ENCODE assay signal across 9 cellular contexts in the genomic region with DNA sequence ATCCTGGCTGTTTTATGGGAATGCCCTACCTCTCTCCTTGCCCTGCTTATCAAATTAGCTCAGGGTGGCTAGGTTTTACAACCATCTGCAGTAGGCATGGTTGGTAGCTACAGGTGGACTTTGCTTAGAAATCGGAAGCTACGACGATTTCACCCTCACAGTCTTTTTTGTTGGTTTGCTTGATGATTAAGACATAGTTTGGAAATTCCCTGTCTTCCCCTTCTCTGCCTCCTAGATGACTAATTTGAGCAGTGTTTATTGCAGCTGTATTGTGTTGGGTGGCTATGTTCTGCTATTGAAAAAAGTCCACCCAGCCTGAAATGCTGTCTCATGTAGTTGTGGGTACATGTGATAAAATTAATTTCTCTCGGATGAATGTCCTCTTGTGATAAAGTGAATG. TPM values are rescaled to one million over a fixed set of nuclear protein-coding genes. Genes with fewer than 3 reads are reported as not detected.
A peak's percentile ranks its signal among the peaks of the same experiment; 100 is the strongest.
DNase-seq lines count a peak whose midpoint lies in the region; ATAC-seq, FAIRE-seq and TF ChIP-seq lines count a peak whose summit lies in the region.
"Had no signal": no experiment of that assay in that cellular context is flagged by ENCODE, and none has a peak within 500 bp of the region (broad histone marks: within the 10 kb centered on the region; RNA-seq: fewer than 3 reads in every experiment).

No MANE protein-coding gene starts in this region.

- H3K4ac ChIP-seq in IMR-90 (ENCODE audit: low read depth, low read length) = no peak overlapping the region

- H4K8ac ChIP-seq in IMR-90 (ENCODE audit: low read depth in 2 of 2, low read length in 2 of 2) = no peak overlapping the region

- no CpG with 5 or more reads among the region's 4 CpGs for WGBS in IMR-90 (ENCODE audit: extremely low coverage in 2 of 2, insufficient read length in 1 of 2), 2 experiments

- no peaks in the 10 kb centered on the region for H3K79me1 ChIP-seq in IMR-90 (ENCODE audit: low read depth in 1 of 2, low read length in 2 of 2)

- no peak overlapping the region for H2AK9ac ChIP-seq in IMR-90 (replicated peaks; ENCODE audit: low read depth, low read length, poor library complexity)

- no peak for FAIRE-seq in frontal cortex (lab: Jason Lieb, UNC)

- DNase-seq in activated CD4-positive, alpha-beta memory T cell treated with anti-CD3 and anti-CD28 coated beads for 36 hours = no peak
- DNase-seq in activated CD4-positive, alpha-beta memory T cell treated with anti-CD3 and anti-CD28 coated beads, Interleukin-2, amount 10 ng/mL, durations not matched to agents 7 days and 5 days = no peak
- DNase-seq in IMR-90 = peak; percentile 89
- DNase-seq in dermis blood vessel endothelial cell = peak; percentile 64
- DNase-seq in HT-29 (ENCODE audit: low spot score) = no peak
- DNase-seq in frontal cortex (ENCODE audit: low spot score in 2 of 2) = no peak
- no peak for DNase-seq in GOT3 (lab: John Stamatoyannopoulos, UW)
- DNase-seq: aorta had no signal

- H3K4me2 ChIP-seq in IMR-90 (ENCODE audit: low read depth, low read length) = peak overlapping the region; percentile 88; the same call in 1 of the 2 replicates

- no peak overlapping the region for H4K5ac ChIP-seq in IMR-90 (ENCODE audit: low read depth, low read length)

- in situ Hi-C loops in IMR-90 (cut with MboI; ENCODE audit: low sequenced_read_pairs) = no loop called here

- TF ChIP-seq CTCF in IMR-90 (conservative IDR thresholded peaks at IDR 0.05; ENCODE audit: low read depth, low read length) = no peak

- no peaks in the 10 kb centered on the region for H3K9me3 Mint-ChIP-seq in activated CD4-positive, alpha-beta memory T cell treated with anti-CD3 and anti-CD28 coated beads for 36 hours
- no peaks in the 10 kb centered on the region for H3K9me3 Mint-ChIP-seq in activated CD4-positive, alpha-beta memory T cell treated with anti-CD3 and anti-CD28 coated beads, Interleukin-2, amount 10 ng/mL, durations not matched to agents 7 days and 5 days
- H3K9me3 Mint-ChIP-seq in stimulated activated memory B cell treated with anti-CD40 and anti-IgM and Interleukin-4, amounts not matched to agents 10 μg/mL and 1 μg/mL and 100 μg/mL, for 72 hours = no peaks in the 10 kb centered on the region

- peak overlapping the region; percentile 16 for H2AFZ ChIP-seq in IMR-90 (replicated peaks; ENCODE audit: low read length, poor library complexity)

- H3K36me3 Mint-ChIP-seq in activated CD4-positive, alpha-beta memory T cell treated with anti-CD3 and anti-CD28 coated beads for 36 hours = no peaks in the 10 kb centered on the region
- H3K36me3 Mint-ChIP-seq in activated CD4-positive, alpha-beta memory T cell treated with anti-CD3 and anti-CD28 coated beads, Interleukin-2, amount 10 ng/mL, durations not matched to agents 7 days and 5 days (ENCODE audit: low read depth) = peaks cover 4% of the 10 kb centered on the region
- H3K36me3 Mint-ChIP-seq in stimulated activated memory B cell treated with anti-CD40 and anti-IgM and Interleukin-4, amounts not matched to agents 10 μg/mL and 1 μg/mL and 100 μg/mL, for 72 hours = no peaks in the 10 kb centered on the region

- no peak overlapping the region for H2BK5ac ChIP-seq in IMR-90 (ENCODE audit: low read depth, low read length, poor library complexity, severe bottlenecking)

- CTCF ChIA-PET in activated CD4-positive, alpha-beta memory T cell treated with anti-CD3 and anti-CD28 coated beads for 36 hours (lab: Charles Lee) = interaction anchor here (1.0 to 2.3 kb wide), 2 partner anchors 27 to 39 kb away, joined by 3 to 8 read pairs; no protein-coding TSS in a partner anchor
- CTCF ChIA-PET in activated CD4-positive, alpha-beta memory T cell treated with anti-CD3 and anti-CD28 coated beads, Interleukin-2, amount 10 ng/mL, durations not matched to agents 7 days and 5 days (lab: Charles Lee) = interaction anchor here (1.9 kb wide), 1 partner anchor 39 kb away, joined by 8 read pairs; no protein-coding TSS in a partner anchor
- CTCF ChIA-PET in IMR-90 (lab: Yijun Ruan, JAX) = interaction anchor here (0.9 kb wide), 1 partner anchor 8 kb away, joined by 4 read pairs; no protein-coding TSS in a partner anchor

- no TSS peak for BruUV-seq in IMR-90 (replicated peaks; lab: Mats Ljungman, UMichigan)

- no peak overlapping the region for H3K27ac ChIP-seq in IMR-90 (ENCODE audit: insufficient read depth, low read length)

- H3K4me3 Mint-ChIP-seq in activated CD4-positive, alpha-beta memory T cell treated with anti-CD3 and anti-CD28 coated beads for 36 hours = peak overlapping the region; percentile 2
- no peak overlapping the region for H3K4me3 Mint-ChIP-seq in activated CD4-positive, alpha-beta memory T cell treated with anti-CD3 and anti-CD28 coated beads, Interleukin-2, amount 10 ng/mL, durations not matched to agents 7 days and 5 days
- H3K4me3 Mint-ChIP-seq in stimulated activated memory B cell treated with anti-CD40 and anti-IgM and Interleukin-4, amounts not matched to agents 10 μg/mL and 1 μg/mL and 100 μg/mL, for 72 hours = no peak overlapping the region

- H2BK15ac ChIP-seq in IMR-90 (ENCODE audit: low read depth, low read length) = no peak overlapping the region

- no peak for TF ChIP-seq RAD21 in IMR-90 (IDR thresholded peaks at IDR 0.05; ENCODE audit: low read length)

- 0 out of 2 replicates have a peak overlapping the region, but pooled peaks have one; percentile 19 for H3K14ac ChIP-seq in IMR-90 (replicated peaks; ENCODE audit: low read depth, low read length)

- peak overlapping the region; percentile 36; the same call in 1 of the 2 replicates for H3K4me3 ChIP-seq in IMR-90 (ENCODE audit: insufficient read depth, low read depth, low read length)

- H3K9me1 ChIP-seq in IMR-90 (ENCODE audit: insufficient read depth, low read length) = no peaks in the 10 kb centered on the region

- no peak for TF ChIP-seq POLR2A in IMR-90 (IDR thresholded peaks at IDR 0.05; ENCODE audit: low read depth, low read length)

- intact Hi-C loops in activated CD4-positive, alpha-beta memory T cell treated with anti-CD3 and anti-CD28 coated beads for 36 hours (cut with micrococcal nuclease) = loop anchor here (1.0 to 2.0 kb wide), 3 partner anchors 16 to 39 kb away; no protein-coding TSS in a partner anchor
- intact Hi-C loops in IMR-90 (cut with micrococcal nuclease) = no loop called here

- H3K27ac Mint-ChIP-seq in activated CD4-positive, alpha-beta memory T cell treated with anti-CD3 and anti-CD28 coated beads for 36 hours = peak overlapping the region; percentile 21
- no peak overlapping the region for H3K27ac Mint-ChIP-seq in activated CD4-positive, alpha-beta memory T cell treated with anti-CD3 and anti-CD28 coated beads, Interleukin-2, amount 10 ng/mL, durations not matched to agents 7 days and 5 days
- no peak overlapping the region for H3K27ac Mint-ChIP-seq in stimulated activated memory B cell treated with anti-CD40 and anti-IgM and Interleukin-4, amounts not matched to agents 10 μg/mL and 1 μg/mL and 100 μg/mL, for 72 hours

- no peaks in the 10 kb centered on the region for H4K20me1 ChIP-seq in IMR-90 (ENCODE audit: insufficient read depth, low read length)

- peaks cover 4% of the 10 kb centered on the region; the same call in 1 of the 2 replicates for H3K27me3 ChIP-seq in IMR-90 (ENCODE audit: control insufficient read depth, insufficient read depth, low read length)

- no peak overlapping the region for H4K91ac ChIP-seq in IMR-90 (ENCODE audit: insufficient read depth, low read depth, low read length)

- ATAC-seq in IMR-90 (ENCODE audit: low read depth) = peak; percentile 79
- peak; percentile 51 for ATAC-seq in stimulated activated memory B cell treated with anti-CD40 and anti-IgM and Interleukin-4, amounts not matched to agents 10 μg/mL and 1 μg/mL and 100 μg/mL, for 72 hours

- POLR2A ChIA-PET in activated CD4-positive, alpha-beta memory T cell treated with anti-CD3 and anti-CD28 coated beads for 36 hours (lab: Charles Lee) = interaction anchor here (0.6 to 1.2 kb wide), 2 partner anchors 24 to 32 kb away, joined by 3 read pairs; no protein-coding TSS in a partner anchor
- POLR2A ChIA-PET in activated CD4-positive, alpha-beta memory T cell treated with anti-CD3 and anti-CD28 coated beads, Interleukin-2, amount 10 ng/mL, durations not matched to agents 7 days and 5 days (lab: Charles Lee) = no interaction called here
- POLR2A ChIA-PET in IMR-90 (lab: Charles Lee; ENCODE audit: unreplicated experiment) = no interaction called here

- dilution Hi-C loops in IMR-90 (cut with HindIII; ENCODE audit: low sequenced_read_pairs, unreplicated experiment) = no loop called here

- H2BK20ac ChIP-seq in IMR-90 (ENCODE audit: low read depth, low read length) = peak overlapping the region; percentile 20; the same call in 1 of the 2 replicates

- H3K56ac ChIP-seq in IMR-90 (ENCODE audit: extremely low read depth, insufficient read depth, low read length) = no peak overlapping the region

- peak overlapping the region; percentile 35; the same call in 1 of the 2 replicates for H2AK5ac ChIP-seq in IMR-90 (ENCODE audit: low read depth, low read length)

- no peaks in the 10 kb centered on the region for H3K27me3 Mint-ChIP-seq in activated CD4-positive, alpha-beta memory T cell treated with anti-CD3 and anti-CD28 coated beads for 36 hours
- H3K27me3 Mint-ChIP-seq in activated CD4-positive, alpha-beta memory T cell treated with anti-CD3 and anti-CD28 coated beads, Interleukin-2, amount 10 ng/mL, durations not matched to agents 7 days and 5 days = peaks cover 3% of the 10 kb centered on the region
- H3K27me3 Mint-ChIP-seq in stimulated activated memory B cell treated with anti-CD40 and anti-IgM and Interleukin-4, amounts not matched to agents 10 μg/mL and 1 μg/mL and 100 μg/mL, for 72 hours = no peaks in the 10 kb centered on the region

- H3K4me1 Mint-ChIP-seq in activated CD4-positive, alpha-beta memory T cell treated with anti-CD3 and anti-CD28 coated beads for 36 hours (ENCODE audit: low read depth) = peaks cover 15% of the 10 kb centered on the region
- peaks cover 16% of the 10 kb centered on the region for H3K4me1 Mint-ChIP-seq in activated CD4-positive, alpha-beta memory T cell treated with anti-CD3 and anti-CD28 coated beads, Interleukin-2, amount 10 ng/mL, durations not matched to agents 7 days and 5 days
- H3K4me1 Mint-ChIP-seq in stimulated activated memory B cell treated with anti-CD40 and anti-IgM and Interleukin-4, amounts not matched to agents 10 μg/mL and 1 μg/mL and 100 μg/mL, for 72 hours = no peaks in the 10 kb centered on the region

- H3K9ac ChIP-seq in IMR-90 (ENCODE audit: low read depth, low read length) = no peak overlapping the region

- H3K36me3 ChIP-seq in IMR-90 (ENCODE audit: control insufficient read depth, insufficient read depth, low read length) = no peaks in the 10 kb centered on the region

- H2BK120ac ChIP-seq in IMR-90 (ENCODE audit: low read depth, low read length) = no peak overlapping the region

- H3K9me3 ChIP-seq in IMR-90 (ENCODE audit: control insufficient read depth, insufficient read depth, low read length) = no peaks in the 10 kb centered on the region; the same call in 1 of the 2 replicates

- no peak overlapping the region for H3K18ac ChIP-seq in IMR-90 (ENCODE audit: low read depth, low read length)

- no peak overlapping the region for H3K23ac ChIP-seq in IMR-90 (ENCODE audit: low read depth, low read length)

- no peaks in the 10 kb centered on the region for H3K4me1 ChIP-seq in IMR-90 (ENCODE audit: control insufficient read depth, insufficient read depth, low read length)

RNA-seq across cellular contexts. Expression of gene FYB1, which starts 37.1 kb away (rescaled TPM):
- total RNA-seq in activated CD4-positive, alpha-beta memory T cell treated with anti-CD3 and anti-CD28 coated beads for 36 hours = 100 to 1,000 TPM; 105 to 106 TPM
- total RNA-seq in activated CD4-positive, alpha-beta memory T cell treated with anti-CD3 and anti-CD28 coated beads, Interleukin-2, amount 10 ng/mL, durations not matched to agents 7 days and 5 days = 100 to 1,000 TPM; 260 to 270 TPM
- not detected in 2 replicates for total RNA-seq in IMR-90 (2012; rRNA removed)
- not detected in 2 replicates for polyA plus RNA-seq in IMR-90 (2012; rRNA removed)
- polyA plus RNA-seq in IMR-90 (2012; cell fraction: cytosol; rRNA removed) = not detected in 2 replicates
- not detected in 2 replicates for polyA plus RNA-seq in IMR-90 (2012; cell fraction: nucleus; rRNA removed; ENCODE audit: low replicate concordance)
- total RNA-seq in dermis blood vessel endothelial cell = not detected in 2 replicates
- not detected in 2 replicates for total RNA-seq in HT-29 (2014; rRNA removed; shearing (Covaris generic))
- 1.6 TPM for total RNA-seq in frontal cortex

Comparison
In these comparisons a context has a peak if more than half of its experiments do, and no peak if none do; other contexts are left out.
1. DNase-seq: peak in IMR-90 (single experiment) and dermis blood vessel endothelial cell (single experiment); none in activated CD4-positive, alpha-beta memory T cell treated with anti-CD3 and anti-CD28 coated beads for 36 hours (single experiment), activated CD4-positive, alpha-beta memory T cell treated with anti-CD3 and anti-CD28 coated beads, Interleukin-2, amount 10 ng/mL, durations not matched to agents 7 days and 5 days (single experiment), HT-29 (single experiment), frontal cortex (0 of 2) and GOT3 (single experiment).
2. RNA of gene FYB1, which starts 37.1 kb away (total RNA-seq): 260 to 270 TPM in activated CD4-positive, alpha-beta memory T cell treated with anti-CD3 and anti-CD28 coated beads, Interleukin-2, amount 10 ng/mL, durations not matched to agents 7 days and 5 days and 105 to 106 TPM in activated CD4-positive, alpha-beta memory T cell treated with anti-CD3 and anti-CD28 coated beads for 36 hours; 1.6 TPM in frontal cortex (single experiment), not detected in IMR-90, not detected in dermis blood vessel endothelial cell and not detected in HT-29; every median in the first group is over 10 times any median in the second.